11 cellular contexts compared by ENCODE assay signal in the genomic region with DNA sequence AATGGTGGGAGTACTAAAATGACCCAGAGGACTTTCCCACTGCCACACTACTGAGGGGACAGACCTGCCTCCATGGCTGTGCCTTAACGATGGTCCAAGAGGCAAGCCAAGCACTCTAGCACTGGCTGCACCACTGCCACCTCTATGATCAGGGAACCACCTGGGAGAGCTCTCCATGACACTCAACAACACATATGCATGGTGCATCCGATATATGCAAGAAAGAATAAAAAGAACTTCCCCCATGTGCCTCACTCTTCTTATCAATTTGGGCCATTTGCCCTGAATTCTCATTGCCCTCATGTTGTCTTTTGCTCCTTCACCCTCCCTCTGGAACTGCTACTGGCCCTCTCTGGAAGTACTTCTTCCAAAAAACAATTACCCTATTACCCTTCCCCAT.
"Had no signal": no experiment of that assay in that cellular context is flagged by ENCODE, and none has a peak within 500 bp of the region (broad histone marks: within the 10 kb centered on the region; RNA-seq: fewer than 3 reads in every experiment).

No MANE protein-coding gene starts in this region.

- H3K36me3 ChIP-seq: HAP-1 had no signal

- DNase-seq: GM23248, GOT3, H7, H9, HCEC 1CT, HFFc6 had no signal

- H3K9me3 ChIP-seq: HAP-1 had no signal

- H3K27ac ChIP-seq: GM23248 had no signal

- ATAC-seq: GM23338, HCT116 had no signal

- H3K27ac Mint-ChIP-seq: GM23338, HFFc6 had no signal

- H3K4me1 Mint-ChIP-seq: GM23338, H9 had no signal

- H3K4me3 Mint-ChIP-seq: GM23338, H9, HFFc6 had no signal

- FAIRE-seq: H1, H54 had no signal

- H3K9ac ChIP-seq: GM23248 had no signal

- H3K4me3 ChIP-seq: GM23248, GM23338, HAP-1 had no signal

- H3K4me1 ChIP-seq: HAP-1 had no signal

- H3K4me2 ChIP-seq: GM23338 had no signal

- H2AFZ ChIP-seq: GM23248, GM23338 had no signal

- H3K9me3 Mint-ChIP-seq: GM23338, H9, HFFc6 had no signal
